8 cellular contexts compared by ENCODE assay signal in the genomic region with DNA sequence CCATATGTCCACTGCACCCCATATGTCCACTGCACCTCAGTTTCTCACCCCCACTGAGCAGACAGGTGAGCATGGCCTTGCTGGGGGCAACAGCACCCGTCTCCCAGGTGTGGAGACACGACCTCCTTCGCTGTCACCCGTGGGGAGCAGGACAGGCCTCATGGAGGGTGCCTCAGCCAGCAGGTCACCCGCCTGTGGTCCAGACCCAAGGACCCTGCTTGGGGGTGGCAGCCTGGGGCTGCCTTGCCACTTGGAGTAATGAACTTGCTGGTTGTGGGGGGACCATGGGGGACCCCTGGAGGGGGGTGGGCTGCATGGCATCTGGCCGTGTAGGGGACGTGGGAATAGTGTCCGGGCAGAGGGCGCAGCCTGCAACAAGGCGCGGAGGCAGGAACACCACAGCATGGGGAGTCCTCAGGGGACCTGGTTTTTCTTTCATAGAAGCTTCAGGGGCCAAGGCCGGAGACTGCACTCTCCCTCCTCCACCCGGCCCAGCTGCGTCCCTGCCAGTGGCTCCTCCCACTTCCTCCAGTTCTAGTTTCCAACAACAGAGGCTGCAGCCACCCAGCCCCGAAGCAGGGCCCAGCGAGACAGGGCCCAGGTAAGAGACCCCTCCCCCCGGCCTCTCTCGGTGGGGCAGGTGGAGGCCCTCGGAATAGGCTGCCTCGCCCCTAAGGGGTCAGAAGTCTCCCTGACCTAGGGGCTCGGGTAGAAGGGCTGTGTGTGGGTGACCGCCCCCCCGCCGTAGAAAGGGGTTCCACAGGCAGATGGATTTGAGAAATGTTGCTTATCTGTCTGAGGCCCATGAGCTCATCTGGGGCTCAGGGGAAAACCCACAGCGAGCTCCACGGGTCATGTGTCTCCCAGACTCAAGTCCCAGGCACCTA. TPM values are rescaled to one million over a fixed set of nuclear protein-coding genes. Genes with fewer than 3 reads are reported as not detected.
A peak's percentile ranks its signal among the peaks of the same experiment; 100 is the strongest.
DNase-seq lines count a peak whose midpoint lies in the region; ATAC-seq and TF ChIP-seq lines count a peak whose summit lies in the region.

A gene with protein sequence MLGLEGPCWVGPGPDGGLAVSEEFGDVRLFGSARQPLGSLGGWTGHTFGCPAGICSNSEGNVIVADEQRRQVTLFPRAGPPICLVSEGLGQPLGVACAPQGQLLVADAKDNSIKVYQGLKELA (plus strand): TSS at position 531 of the 887 bp plus-strand sequence. CDS start 1,043 bp downstream, outside the sequence.

- DNase-seq in GM03348 (ENCODE audit: low spot score), result peak; percentile 65
- DNase-seq in RPMI7951 (ENCODE audit: low read depth), result peak; percentile 39
- peak; percentile 71 for DNase-seq in activated naive CD8-positive, alpha-beta T cell treated with anti-CD3 and anti-CD28 coated beads, Interleukin-2, amount 10 ng/mL, durations not matched to agents 7 days and 5 days
- peak; percentile 80 for DNase-seq in hepatocyte (ENCODE audit: low spot score)
- DNase-seq in stimulated activated CD4-positive, alpha-beta T cell treated with anti-CD3 and anti-CD28 coated beads, Interleukin-2, amount 100 ng/mL, for 24 hours, result peak; percentile 52 to 60
- no peak for DNase-seq in NCI-H1694 treated with DMSO at 0.1 percent for 48 hours (lab: John Stamatoyannopoulos, UW)

- H3K27ac Mint-ChIP-seq in activated naive CD8-positive, alpha-beta T cell treated with anti-CD3 and anti-CD28 coated beads, Interleukin-2, amount 10 ng/mL, durations not matched to agents 7 days and 5 days, result peak within 1 kb of the TSS; percentile 84

- peaks cover 10% of the 10 kb centered on the region for H3K79me2 ChIP-seq in hepatocyte

- H3K36me3 ChIP-seq in hepatocyte (replicated peaks; ENCODE audit: insufficient read depth, low read depth), result no peaks in the 10 kb centered on the region

- no peak within 1 kb of the TSS for H3K4me3 ChIP-seq in hepatocyte

- H3K9me3 ChIP-seq in hepatocyte (ENCODE audit: low read depth), result no peaks in the 10 kb centered on the region

- H4K20me1 ChIP-seq in hepatocyte (ENCODE audit: insufficient read depth, poor library complexity, severe bottlenecking), result no peaks in the 10 kb centered on the region

- H3K27me3 Mint-ChIP-seq in activated naive CD8-positive, alpha-beta T cell treated with anti-CD3 and anti-CD28 coated beads, Interleukin-2, amount 10 ng/mL, durations not matched to agents 7 days and 5 days, result no peaks in the 10 kb centered on the region

- H3K27me3 ChIP-seq in hepatocyte, result peaks cover 2% of the 10 kb centered on the region

- ATAC-seq in HG02870 (IDR thresholded peaks at IDR 0.05; ENCODE audit: unreplicated experiment), result peak; percentile 50
- ATAC-seq in activated naive CD8-positive, alpha-beta T cell treated with anti-CD3 and anti-CD28 coated beads, Interleukin-2, amount 10 ng/mL, durations not matched to agents 7 days and 5 days (ENCODE audit: low read depth), result peak; percentile 77
- ATAC-seq in HG03565 (IDR thresholded peaks at IDR 0.05; ENCODE audit: unreplicated experiment), result no peak

- WGBS in hepatocyte (ENCODE audit: low lambda C conversion rate, missing lambda C conversion rate), result 58% methylated on average over 26 of the region's 26 CpGs

- H3K36me3 Mint-ChIP-seq in activated naive CD8-positive, alpha-beta T cell treated with anti-CD3 and anti-CD28 coated beads, Interleukin-2, amount 10 ng/mL, durations not matched to agents 7 days and 5 days, result no peaks in the 10 kb centered on the region

- no peaks in the 10 kb centered on the region for H3K9me2 ChIP-seq in hepatocyte (replicated peaks; ENCODE audit: insufficient read depth)

- H3K4me1 ChIP-seq in hepatocyte (ENCODE audit: insufficient read depth), result peaks cover 38% of the 10 kb centered on the region

- H2AFZ ChIP-seq in hepatocyte, result no peak within 1 kb of the TSS

- no peak for TF ChIP-seq CTCF in hepatocyte (IDR thresholded peaks at IDR 0.05; ENCODE audit: poor library complexity)

- peak within 1 kb of the TSS; percentile 71 for H3K4me3 Mint-ChIP-seq in activated naive CD8-positive, alpha-beta T cell treated with anti-CD3 and anti-CD28 coated beads, Interleukin-2, amount 10 ng/mL, durations not matched to agents 7 days and 5 days

- POLR2A ChIA-PET in activated naive CD8-positive, alpha-beta T cell treated with anti-CD3 and anti-CD28 coated beads, Interleukin-2, amount 10 ng/mL, durations not matched to agents 7 days and 5 days (lab: Charles Lee), result interaction anchor here (0.7 to 1.4 kb wide), 8 partner anchors 13 to 222 kb away, joined by 3 to 8 read pairs (median 3); partner anchors contain the start of genes CAPN15, CHTF18, METTL26 and RPUSD1

- no peaks in the 10 kb centered on the region for H3K9me3 Mint-ChIP-seq in activated naive CD8-positive, alpha-beta T cell treated with anti-CD3 and anti-CD28 coated beads, Interleukin-2, amount 10 ng/mL, durations not matched to agents 7 days and 5 days

- peaks cover 21% of the 10 kb centered on the region for H3K4me1 Mint-ChIP-seq in activated naive CD8-positive, alpha-beta T cell treated with anti-CD3 and anti-CD28 coated beads, Interleukin-2, amount 10 ng/mL, durations not matched to agents 7 days and 5 days

- peak within 1 kb of the TSS; percentile 66 for H3K4me2 ChIP-seq in hepatocyte

- H3K27ac ChIP-seq in hepatocyte, result peak within 1 kb of the TSS; percentile 68

RNA-seq across cellular contexts. Expression of the gene that starts here (rescaled TPM):
- total RNA-seq in RPMI7951 (2014; rRNA removed; shearing (Covaris generic)), result 0.24 and 0.29 TPM in 2 replicates
- 1 to 10 TPM; 3.0 to 3.6 TPM for total RNA-seq in activated naive CD8-positive, alpha-beta T cell treated with anti-CD3 and anti-CD28 coated beads, Interleukin-2, amount 10 ng/mL, durations not matched to agents 7 days and 5 days
- total RNA-seq in hepatocyte, result 1.0 and 1.2 TPM in 2 replicates
- polyA plus RNA-seq in hepatocyte, result 0.25 and 1.7 TPM in 2 replicates

Comparison
In these comparisons a context has a peak if more than half of its experiments do, and no peak if none do; other contexts are left out.
1. Peak in DNase-seq in RPMI7951; RNA of the gene not detected or under 1 TPM.